ENCODE assay signal across 8 cellular contexts in the genomic region with DNA sequence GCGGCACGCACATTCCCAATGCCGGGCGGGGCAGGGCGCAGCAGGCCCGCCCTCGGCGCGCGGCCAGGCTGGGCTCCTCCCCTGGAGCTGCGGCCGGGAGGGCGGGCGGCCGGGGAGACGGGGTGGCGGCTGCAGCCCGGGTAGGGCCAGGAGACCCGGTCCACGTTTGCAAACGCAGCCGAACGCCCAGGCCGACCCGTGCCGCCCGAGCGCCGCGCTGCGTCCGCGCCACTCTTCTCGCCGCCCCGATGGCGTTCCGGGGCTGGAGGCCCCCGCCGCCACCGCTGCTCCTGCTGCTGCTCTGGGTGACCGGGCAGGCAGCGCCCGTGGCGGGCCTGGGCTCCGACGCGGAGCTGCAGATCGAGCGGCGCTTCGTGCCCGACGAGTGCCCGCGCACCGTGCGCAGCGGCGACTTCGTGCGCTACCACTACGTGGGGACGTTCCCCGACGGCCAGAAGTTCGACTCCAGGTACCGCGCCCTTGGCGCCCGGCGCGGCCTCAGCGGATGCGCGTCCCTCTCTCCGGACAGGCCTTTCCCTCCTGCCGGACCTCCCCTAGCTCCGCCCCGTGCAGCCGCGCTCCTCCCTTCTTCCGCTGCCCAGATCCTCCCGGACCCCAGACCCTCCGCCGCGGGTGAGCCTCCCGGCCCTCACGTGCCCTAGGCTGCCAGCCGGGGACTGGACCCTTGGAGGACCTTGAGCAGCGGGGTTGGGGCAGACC. TPM values are rescaled to one million over a fixed set of nuclear protein-coding genes. Genes with fewer than 3 reads are reported as not detected.
A peak's percentile ranks its signal among the peaks of the same experiment; 100 is the strongest.
DNase-seq lines count a peak whose midpoint lies in the region; ATAC-seq and TF ChIP-seq lines count a peak whose summit lies in the region.

FKBP9 (plus strand) TSS at position 115 of the 720 bp plus-strand sequence; CDS start at position 249, 134 bp downstream.

- TF ChIP-seq CTCF in CD8-positive, alpha-beta T cell (IDR thresholded peaks at IDR 0.05), result no peak
- TF ChIP-seq CTCF in fibroblast of villous mesenchyme (IDR thresholded peaks at IDR 0.05; ENCODE audit: insufficient read depth, low read depth, low read length) (no peak), vagina (IDR thresholded peaks at IDR 0.05) (no peak)

- no peaks in the 10 kb centered on the region for H3K9me3 ChIP-seq in CD8-positive, alpha-beta T cell (ENCODE audit: low read length)
- H3K9me3 ChIP-seq in vagina, result no peaks in the 10 kb centered on the region

- H3K4me3 ChIP-seq in CD8-positive, alpha-beta T cell (ENCODE audit: low read depth, low read length), result peak within 1 kb of the TSS; percentile 41
- H3K4me3 ChIP-seq in fibroblast of villous mesenchyme (ENCODE audit: low read depth, low read length) (peak within 1 kb of the TSS; percentile 90), vagina (peak within 1 kb of the TSS; percentile 71 to 90)

- intact Hi-C loops in CD8-positive, alpha-beta T cell (cut with DNase I, micrococcal nuclease), result loop anchor here in 1 of 2 experiments (10.0 kb wide), 1 partner anchor 1307 kb away; no protein-coding TSS in a partner anchor
- intact Hi-C loops in vagina (cut with DNase I), result no loop called here

- ATAC-seq in CD8-positive, alpha-beta T cell, result no peak
- ATAC-seq in GM18858 (IDR thresholded peaks at IDR 0.05; ENCODE audit: unreplicated experiment) (peak; percentile 76), HG03025 (IDR thresholded peaks at IDR 0.05; ENCODE audit: low FRiP score, unreplicated experiment) (peak; percentile 84), naive B cell (ENCODE audit: low read depth in 2 of 2) (peak; percentile 80 to 83)
- ATAC-seq in activated T-cell treated with anti-CD3 and anti-CD28 coated beads, Interleukin-2, amount 50 U/mL, for 4 hours, result peak; percentile 65 to 78

- no peaks in the 10 kb centered on the region for H3K36me3 Mint-ChIP-seq in CD8-positive, alpha-beta T cell
- no peaks in the 10 kb centered on the region for H3K36me3 Mint-ChIP-seq in activated T-cell treated with anti-CD3 and anti-CD28 coated beads, Interleukin-2, amount 50 U/mL, for 4 hours (ENCODE audit: insufficient read depth)
- H3K36me3 Mint-ChIP-seq in naive B cell, result peaks cover 0 to 8% of the 10 kb centered on the region in 2 donors

- CTCF ChIA-PET in CD8-positive, alpha-beta T cell (lab: Charles Lee), result interaction anchor here (1.0 to 1.7 kb wide), 4 partner anchors 14 to 152 kb away, joined by 3 to 5 read pairs (median 3); partner anchors contain the start of gene RP9

- peaks cover 3% of the 10 kb centered on the region for H3K4me1 ChIP-seq in CD8-positive, alpha-beta T cell (ENCODE audit: insufficient read depth, low read length)
- H3K4me1 ChIP-seq in vagina, result peaks cover 17% of the 10 kb centered on the region

- H3K27me3 ChIP-seq in CD8-positive, alpha-beta T cell (ENCODE audit: insufficient read depth, low read length), result peaks cover 9% of the 10 kb centered on the region
- no peaks in the 10 kb centered on the region for H3K27me3 ChIP-seq in vagina

- POLR2A ChIA-PET in CD8-positive, alpha-beta T cell (lab: Charles Lee), result no interaction called here

- no peak within 1 kb of the TSS for H3K27ac Mint-ChIP-seq in CD8-positive, alpha-beta T cell
- H3K27ac Mint-ChIP-seq in naive B cell, result peak within 1 kb of the TSS in 2 of 6 donors; percentile 71 to 96

- no peaks in the 10 kb centered on the region for H3K36me3 ChIP-seq in CD8-positive, alpha-beta T cell (ENCODE audit: insufficient read depth, low read length)
- H3K36me3 ChIP-seq in vagina, result no peaks in the 10 kb centered on the region

- no peaks in the 10 kb centered on the region for H3K9me3 Mint-ChIP-seq in CD8-positive, alpha-beta T cell
- H3K9me3 Mint-ChIP-seq in activated T-cell treated with anti-CD3 and anti-CD28 coated beads, Interleukin-2, amount 50 U/mL, for 4 hours, result no peaks in the 10 kb centered on the region
- no peaks in the 10 kb centered on the region for H3K9me3 Mint-ChIP-seq in naive B cell

- peak in 1 of 2 donors; percentile 48 for TF ChIP-seq POLR2A in vagina (IDR thresholded peaks at IDR 0.05)

- DNase-seq in CD8-positive, alpha-beta T cell, result no peak
- DNase-seq in NCI-H2196 (lab: John Stamatoyannopoulos, UW; ENCODE audit: unreplicated experiment), result peak; percentile 79
- no peak for DNase-seq in activated T-cell treated with anti-CD3 and anti-CD28 coated beads, Interleukin-2, amount 50 U/mL, for 4 hours
- DNase-seq in fibroblast of villous mesenchyme (ENCODE audit: low read depth), result peak; percentile 87
- peak; percentile 20 for DNase-seq in naive B cell
- no peak for DNase-seq in vagina (ENCODE audit: extremely low spot score in 2 of 2)

- H3K4me3 Mint-ChIP-seq in CD8-positive, alpha-beta T cell, result peak within 1 kb of the TSS; percentile 72
- peak within 1 kb of the TSS; percentile 77 for H3K4me3 Mint-ChIP-seq in activated T-cell treated with anti-CD3 and anti-CD28 coated beads, Interleukin-2, amount 50 U/mL, for 4 hours
- peak within 1 kb of the TSS; percentile 83 to 94 (median 88) for H3K4me3 Mint-ChIP-seq in naive B cell

- peaks cover 32% of the 10 kb centered on the region for H3K27me3 Mint-ChIP-seq in CD8-positive, alpha-beta T cell (ENCODE audit: low read depth)
- peaks cover 49% of the 10 kb centered on the region for H3K27me3 Mint-ChIP-seq in activated T-cell treated with anti-CD3 and anti-CD28 coated beads, Interleukin-2, amount 50 U/mL, for 4 hours (ENCODE audit: low read depth)
- H3K27me3 Mint-ChIP-seq in naive B cell, result peaks cover 12 to 23% (median 22%) of the 10 kb centered on the region in 3 donors

- no peak within 1 kb of the TSS for H3K27ac ChIP-seq in CD8-positive, alpha-beta T cell (ENCODE audit: low read depth, low read length)
- H3K27ac ChIP-seq in vagina, result peak within 1 kb of the TSS; percentile 94

- peaks cover 3% of the 10 kb centered on the region for H3K4me1 Mint-ChIP-seq in CD8-positive, alpha-beta T cell (ENCODE audit: low read depth)
- peaks cover 3% of the 10 kb centered on the region for H3K4me1 Mint-ChIP-seq in activated T-cell treated with anti-CD3 and anti-CD28 coated beads, Interleukin-2, amount 50 U/mL, for 4 hours (ENCODE audit: low read depth)
- peaks cover 4 to 10% (median 9%) of the 10 kb centered on the region in 3 donors for H3K4me1 Mint-ChIP-seq in naive B cell

RNA-seq across cellular contexts. Expression of gene FKBP9, which starts in this region (rescaled TPM):
- total RNA-seq in CD8-positive, alpha-beta T cell, result not detected
- under 1 TPM; 0.48 to 0.79 (median 0.58) TPM for total RNA-seq in activated T-cell treated with anti-CD3 and anti-CD28 coated beads, Interleukin-2, amount 50 U/mL, for 4 hours
- total RNA-seq in fibroblast of villous mesenchyme, result 224 and 265 TPM in 2 replicates
- polyA plus RNA-seq in naive B cell (ENCODE audit: low read depth in 6 of 6), result under 1 TPM in 5 of 6 donors, not detected in 1; 0.44 to 1.00 (median 0.71) TPM
- total RNA-seq in vagina, result 113 TPM

Comparison
In these comparisons a context has a peak if more than half of its experiments do, and no peak if none do; other contexts are left out.
1. RNA of gene FKBP9 (total RNA-seq): 224 to 265 TPM in fibroblast of villous mesenchyme and 113 TPM in vagina (single experiment); 0.48 to 0.79 TPM in activated T-cell treated with anti-CD3 and anti-CD28 coated beads, Interleukin-2, amount 50 U/mL, for 4 hours and not detected in CD8-positive, alpha-beta T cell; every median in the first group is over 10 times any median in the second.
2. Peak in ATAC-seq in activated T-cell treated with anti-CD3 and anti-CD28 coated beads, Interleukin-2, amount 50 U/mL, for 4 hours; RNA of the gene not detected or under 1 TPM.
3. Peak in DNase-seq and ATAC-seq in naive B cell; RNA of the gene not detected or under 1 TPM.
4. DNase-seq: peak in NCI-H2196 (single experiment) and fibroblast of villous mesenchyme (single experiment); none in CD8-positive, alpha-beta T cell (0 of 7), activated T-cell treated with anti-CD3 and anti-CD28 coated beads, Interleukin-2, amount 50 U/mL, for 4 hours (single experiment) and vagina (0 of 2).
5. Peak in every context shown above with its lines, with median percentiles within 50 percentile points of each other: H3K4me3 ChIP-seq and H3K4me3 Mint-ChIP-seq.